ENCODE assay signal across 3 cellular contexts in the genomic region with DNA sequence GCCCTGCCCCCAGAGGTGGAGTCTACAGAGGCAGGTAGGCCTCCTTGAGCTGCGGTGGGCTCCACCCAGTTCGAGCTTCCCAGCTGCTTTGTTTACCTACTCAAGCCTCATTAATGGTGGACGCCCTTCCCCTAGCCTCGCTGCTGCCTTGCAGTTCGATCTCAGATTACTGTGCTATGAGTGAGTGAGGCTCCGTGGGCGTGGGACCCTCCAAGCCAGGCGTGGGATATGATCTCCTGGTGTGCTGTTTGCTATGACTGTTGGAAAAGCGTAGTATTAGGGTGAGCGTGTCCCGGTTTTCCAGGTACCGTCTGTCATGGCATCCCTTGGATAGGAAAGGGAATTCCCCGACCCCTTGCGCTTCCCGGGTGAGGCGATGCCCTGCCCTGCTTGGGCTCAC. TPM values are rescaled to one million over a fixed set of nuclear protein-coding genes. Genes with fewer than 3 reads are reported as not detected.
"Had no signal": no experiment of that assay in that cellular context is flagged by ENCODE, and none has a peak within 500 bp of the region (broad histone marks: within the 10 kb centered on the region; RNA-seq: fewer than 3 reads in every experiment).

No MANE protein-coding gene starts in this region.

RNA-seq across cellular contexts. Expression of a gene that starts 42.0 kb away (rescaled TPM):
- total RNA-seq: LHCN-M2, M059J, MCF 10A had no signal

RNA-seq across cellular contexts. Expression of a gene that starts 47.0 kb away (rescaled TPM):
- total RNA-seq: LHCN-M2, MCF 10A had no signal
